Comparison of ENCODE assay signal across 7 cellular contexts in the genomic region with DNA sequence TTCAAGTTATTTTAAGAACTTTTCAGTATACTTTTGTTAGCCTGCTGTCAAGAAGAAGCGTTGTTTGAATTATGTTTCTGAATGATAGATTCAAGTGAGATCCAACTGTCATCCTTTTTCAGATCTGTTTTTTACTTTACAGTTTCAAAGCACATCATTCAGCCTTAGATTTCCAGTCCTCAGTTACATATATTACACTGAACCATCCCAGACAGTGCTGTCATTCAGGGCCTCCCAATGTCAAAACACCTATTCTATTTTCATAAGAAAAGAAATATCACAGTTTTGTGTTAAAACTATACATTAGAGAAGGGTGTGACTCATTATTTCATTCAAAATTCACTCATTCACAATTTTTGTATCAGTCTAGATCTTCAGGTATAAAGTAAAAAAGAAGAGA.
"Had no signal": no experiment of that assay in that cellular context is flagged by ENCODE, and none has a peak within 500 bp of the region (broad histone marks: within the 10 kb centered on the region; RNA-seq: fewer than 3 reads in every experiment).

No MANE protein-coding gene starts in this region.

- FAIRE-seq: HepG2, HTR-8/SVneo, K562 had no signal

- H3K27ac ChIP-seq: HL-60 had no signal

- H3K4me3 ChIP-seq: K562 had no signal

- DNase-seq: IMR-90, KBM-7, KG1 had no signal

- ATAC-seq: HepG2, K562 had no signal
